In genomic region chr5:82971034-82971776, GRCh38 we compare ENCODE assay signal across 4 cellular contexts.
A peak's percentile ranks its signal among the peaks of the same experiment; 100 is the strongest.
TF ChIP-seq lines count a peak whose summit lies in the region.

No MANE protein-coding gene starts in this region.

TF ChIP-seq in A549, 52 proteins besides CTCF, POLR2A, EP300 and RAD21:
- TF ChIP-seq MAFK (IDR thresholded peaks at IDR 0.05; ENCODE audit: partially characterized antibody) = peak; percentile 98
TF ChIP-seq in A549: peak in this region for 1; not testable (repeated sequence) for 51.

TF ChIP-seq in IMR-90, 13 proteins besides CTCF, POLR2A, EP300 and RAD21:
- peak; percentile 94 for TF ChIP-seq MAFK (IDR thresholded peaks at IDR 0.05; ENCODE audit: low read depth, low read length)

TF ChIP-seq in K562, 482 proteins besides CTCF, POLR2A, EP300 and RAD21:
- TF ChIP-seq MAFK (IDR thresholded peaks at IDR 0.05; ENCODE audit: low read length) (peak; percentile 97), ZNF316 (IDR thresholded peaks at IDR 0.05) (peak; percentile 98), MAFG (tag; conservative IDR thresholded peaks at IDR 0.05) (peak; percentile 98), C11orf30 (IDR thresholded peaks at IDR 0.05; ENCODE audit: low read depth) (peak; percentile 97), MAFF (IDR thresholded peaks at IDR 0.05; ENCODE audit: low read length) (peak; percentile 98)

TF ChIP-seq in H1, 55 proteins besides CTCF, POLR2A, EP300 and RAD21:
- TF ChIP-seq MAFK (IDR thresholded peaks at IDR 0.05; ENCODE audit: low read depth, low read length) = peak; percentile 90
